16 cellular contexts compared by ENCODE assay signal in genomic region chr11:20004856-20005255, GRCh38.
A peak's percentile ranks its signal among the peaks of the same experiment; 100 is the strongest.
DNase-seq lines count a peak whose midpoint lies in the region; ATAC-seq and TF ChIP-seq lines count a peak whose summit lies in the region.
"Had no signal": no experiment of that assay in that cellular context is flagged by ENCODE, and none has a peak within 500 bp of the region (broad histone marks: within the 10 kb centered on the region; RNA-seq: fewer than 3 reads in every experiment).

No MANE protein-coding gene starts in this region.

- peak overlapping the region; percentile 50 for H3K56ac ChIP-seq in mesendoderm (ENCODE audit: low read length)

- H2BK120ac ChIP-seq in mesendoderm (ENCODE audit: low read depth, low read length), result no peak overlapping the region

- H3K18ac ChIP-seq in mesendoderm (ENCODE audit: low read length), result no peak overlapping the region

- no peak overlapping the region for H3K9ac ChIP-seq in mammary epithelial cell (ENCODE audit: insufficient read depth, low read length)
- H3K9ac ChIP-seq in mesendoderm (ENCODE audit: low read length), result no peak overlapping the region
- H3K9ac ChIP-seq: BLaER1 treated with 17β-estradiol and CSF1 and Interleukin-3, amounts not matched to agents 10 nM and 100 nM had no signal

- dilution Hi-C loops in mammary epithelial cell (cut with HindIII; ENCODE audit: low sequenced_read_pairs), result no loop called here

- CTCF ChIA-PET in MCF 10A (lab: Yijun Ruan, JAX) (interaction anchor here (0.7 to 3.3 kb wide), 10 partner anchors 8 to 110 kb away, joined by 3 to 17 read pairs (median 4); no protein-coding TSS in a partner anchor), mammary epithelial cell (lab: Charles Lee; ENCODE audit: low non-redundant PET) (no interaction called here)

- peaks cover 13% of the 10 kb centered on the region for H3K4me1 ChIP-seq in mammary epithelial cell (ENCODE audit: insufficient read depth, low read length)
- H3K4me1 ChIP-seq in mesendoderm (ENCODE audit: control insufficient read depth, low read depth, low read length), result peaks cover 18% of the 10 kb centered on the region
- H3K4me1 ChIP-seq in left lung, result no peaks in the 10 kb centered on the region

- H3K36me3 Mint-ChIP-seq in MCF 10A (ENCODE audit: insufficient read depth, unreplicated experiment), result peaks cover 14% of the 10 kb centered on the region
- H3K36me3 Mint-ChIP-seq: CD4-positive, CD25-positive, alpha-beta regulatory T cell had no signal

- in situ Hi-C loops in mammary epithelial cell (cut with MboI; ENCODE audit: low sequenced_read_pairs in 2 of 2), result no loop called here

- H4K5ac ChIP-seq in mesendoderm (ENCODE audit: low read length), result no peak overlapping the region

- H3K36me3 ChIP-seq in mammary epithelial cell (ENCODE audit: insufficient read depth, low read length) (no peaks in the 10 kb centered on the region), mesendoderm (ENCODE audit: control insufficient read depth, insufficient read depth, low read length) (no peaks in the 10 kb centered on the region), left lung (no peaks in the 10 kb centered on the region)
- H3K36me3 ChIP-seq: BLaER1 treated with 17β-estradiol and CSF1 and Interleukin-3, amounts not matched to agents 10 nM and 100 nM had no signal

- H2BK15ac ChIP-seq in mesendoderm (replicated peaks; ENCODE audit: low read depth), result no peak overlapping the region

- DNase-seq in MCF 10A (ENCODE audit: unreplicated experiment) (no peak), mammary epithelial cell (no peak), caudate nucleus (lab: John Stamatoyannopoulos, UW) (no peak), mesendoderm (no peak), left lung (no peak), NCI-H2227 treated with DMSO at 0.1 percent for 48 hours (lab: John Stamatoyannopoulos, UW) (no peak), NCI-H2196 (lab: John Stamatoyannopoulos, UW; ENCODE audit: unreplicated experiment) (no peak)
- DNase-seq: 8988T; ACHN; CD4-positive, CD25-positive, alpha-beta regulatory T cell; DMS 273 treated with DMSO at 0.1 percent for 48 hours; DMS79; HCEC 1CT; HFFc6 had no signal

- H3K9me3 Mint-ChIP-seq in MCF 10A (ENCODE audit: unreplicated experiment), result no peaks in the 10 kb centered on the region
- H3K9me3 Mint-ChIP-seq: HFFc6 had no signal

- H3K9me3 ChIP-seq in mammary epithelial cell (replicated peaks; ENCODE audit: insufficient read depth, low read length), result no peaks in the 10 kb centered on the region
- H3K9me3 ChIP-seq in left lung, result no peaks in the 10 kb centered on the region
- H3K9me3 ChIP-seq: BLaER1 treated with 17β-estradiol and CSF1 and Interleukin-3, amounts not matched to agents 10 nM and 100 nM had no signal

- no peak overlapping the region for H3K4ac ChIP-seq in mesendoderm (ENCODE audit: low read depth, low read length)

- no peaks in the 10 kb centered on the region for H3K79me1 ChIP-seq in mesendoderm (ENCODE audit: low read length)

- H3K4me1 Mint-ChIP-seq in MCF 10A (ENCODE audit: insufficient read depth, unreplicated experiment), result peaks cover 37% of the 10 kb centered on the region
- H3K4me1 Mint-ChIP-seq: CD4-positive, CD25-positive, alpha-beta regulatory T cell had no signal

- intact Hi-C loops in MCF 10A (cut with micrococcal nuclease) (no loop called here), mammary epithelial cell (cut with micrococcal nuclease) (no loop called here), left lung (cut with DNase I) (no loop called here)

- 94% methylated on average over 3 of the region's 3 CpGs for WGBS in mammary epithelial cell (ENCODE audit: low coverage, missing lambda C conversion rate)
- WGBS in mesendoderm (ENCODE audit: extremely low coverage, insufficient coverage, low lambda C conversion rate), result no CpG with 5 or more reads among the region's 3 CpGs

- H3K4me3 Mint-ChIP-seq in MCF 10A (ENCODE audit: unreplicated experiment), result no peak overlapping the region
- H3K4me3 Mint-ChIP-seq: CD4-positive, CD25-positive, alpha-beta regulatory T cell; HFFc6 had no signal

- peak overlapping the region; percentile 2 for H2AK5ac ChIP-seq in mesendoderm (ENCODE audit: low read length)

- H3K27me3 Mint-ChIP-seq in MCF 10A (ENCODE audit: insufficient read depth, unreplicated experiment), result no peaks in the 10 kb centered on the region
- H3K27me3 Mint-ChIP-seq: CD4-positive, CD25-positive, alpha-beta regulatory T cell had no signal

- H4K20me1 ChIP-seq in mammary epithelial cell (ENCODE audit: insufficient read depth, low read length), result no peaks in the 10 kb centered on the region
- H4K20me1 ChIP-seq: BLaER1 treated with 17β-estradiol and CSF1 and Interleukin-3, amounts not matched to agents 10 nM and 100 nM had no signal

- H2AFZ ChIP-seq in mammary epithelial cell (ENCODE audit: low read depth, low read length), result no peak overlapping the region

- H3K4me2 ChIP-seq in mammary epithelial cell (ENCODE audit: insufficient read depth, low read depth, low read length), result no peak overlapping the region
- no peak overlapping the region for H3K4me2 ChIP-seq in mesendoderm (ENCODE audit: low read length)
- H3K4me2 ChIP-seq: BLaER1 treated with 17β-estradiol and CSF1 and Interleukin-3, amounts not matched to agents 10 nM and 100 nM had no signal

- TF ChIP-seq CTCF in MCF 10A (IDR thresholded peaks at IDR 0.05; ENCODE audit: unreplicated experiment) (no peak), mammary epithelial cell (conservative IDR thresholded peaks at IDR 0.05 in 1 of 2, IDR thresholded peaks at IDR 0.05 in 1 of 2; ENCODE audit: extremely low read depth in 1 of 2, insufficient read depth in 1 of 2, low read depth in 1 of 2, low read length in 2 of 2) (no peak), left lung (IDR thresholded peaks at IDR 0.05) (no peak)

- POLR2A ChIA-PET in MCF 10A (lab: Yijun Ruan, JAX), result interaction anchor here (1.0 to 17.6 kb wide), 10 partner anchors 8 to 106 kb away, joined by 3 to 492 read pairs (median 18); no protein-coding TSS in a partner anchor

- H3K27me3 ChIP-seq in mammary epithelial cell (ENCODE audit: insufficient read depth, low read length) (no peaks in the 10 kb centered on the region), mesendoderm (ENCODE audit: insufficient read depth, low read length, poor library complexity) (no peaks in the 10 kb centered on the region), left lung (no peaks in the 10 kb centered on the region)
- H3K27me3 ChIP-seq: BLaER1 treated with 17β-estradiol and CSF1 and Interleukin-3, amounts not matched to agents 10 nM and 100 nM had no signal

- H3K27ac ChIP-seq in mammary epithelial cell (ENCODE audit: insufficient read depth, low read depth, low read length) (no peak overlapping the region), caudate nucleus (ENCODE audit: low read depth, low read length) (peak overlapping the region; percentile 11), mesendoderm (ENCODE audit: low read depth, low read length) (no peak overlapping the region), left lung (no peak overlapping the region)
- H3K27ac ChIP-seq: BLaER1 treated with 17β-estradiol and CSF1 and Interleukin-3, amounts not matched to agents 10 nM and 100 nM had no signal

- no peak overlapping the region for H4K8ac ChIP-seq in mesendoderm (ENCODE audit: low read depth, low read length)

- no peaks in the 10 kb centered on the region for H3K79me2 ChIP-seq in mammary epithelial cell (ENCODE audit: insufficient read depth, low read length)
- no peaks in the 10 kb centered on the region for H3K79me2 ChIP-seq in mesendoderm (ENCODE audit: control insufficient read depth, insufficient read depth, low read length)

- no TSS peak for BruUV-seq in MCF 10A (replicated peaks; lab: Mats Ljungman, UMichigan)
- BruUV-seq in mammary epithelial cell (replicated peaks; lab: Mats Ljungman, UMichigan), result no TSS peak

- H3K4me3 ChIP-seq in mammary epithelial cell (replicated peaks in 1 of 3; ENCODE audit: insufficient read depth in 1 of 3, low read depth in 2 of 3, low read length in 3 of 3), result no peak overlapping the region
- H3K4me3 ChIP-seq in mesendoderm (ENCODE audit: low read length), result no peak overlapping the region
- H3K4me3 ChIP-seq in left lung, result no peak overlapping the region
- H3K4me3 ChIP-seq: BLaER1 treated with 17β-estradiol and CSF1 and Interleukin-3, amounts not matched to agents 10 nM and 100 nM; GM12878 had no signal

- no peak for ATAC-seq in left lung
- ATAC-seq: GM12878 had no signal

- peak overlapping the region; percentile 96 for H3K27ac Mint-ChIP-seq in MCF 10A (ENCODE audit: low read depth, unreplicated experiment)
- H3K27ac Mint-ChIP-seq: CD4-positive, CD25-positive, alpha-beta regulatory T cell; HFFc6 had no signal

- no peak overlapping the region for H2BK5ac ChIP-seq in mesendoderm (ENCODE audit: low read length)

- no peak overlapping the region for H3K23ac ChIP-seq in mesendoderm (ENCODE audit: low read length)
